Comparison of ENCODE assay signal across 1 cellular context in the genomic region with DNA sequence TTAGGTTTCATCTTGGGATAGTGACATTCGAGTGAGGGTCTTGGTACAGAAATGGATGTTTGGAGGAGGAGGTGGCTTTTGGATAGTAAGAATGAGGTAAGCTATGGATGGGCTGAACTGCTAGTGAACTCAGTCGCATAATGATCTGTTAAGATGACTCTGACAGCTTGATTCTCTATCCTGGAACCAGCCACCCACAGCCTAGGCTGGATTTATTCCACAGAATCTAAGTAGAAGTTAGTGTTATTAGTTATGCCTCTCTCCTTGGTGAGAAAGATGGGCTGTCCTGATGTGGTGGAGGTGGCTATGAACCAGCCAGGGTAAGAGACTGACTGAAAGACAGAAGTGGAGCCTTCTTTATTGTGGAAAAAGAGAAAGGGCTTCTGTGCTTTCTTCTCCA.
TF ChIP-seq lines count a peak whose summit lies in the region.

No MANE protein-coding gene starts in this region.

TF ChIP-seq in K562, 482 proteins besides CTCF, POLR2A, EP300 and RAD21:
- TF ChIP-seq KDM2B (CRISPR knock-in tag; IDR thresholded peaks at IDR 0.05) (no peak), KLF13 (tag; IDR thresholded peaks at IDR 0.05; ENCODE audit: borderline replicate concordance, low read depth) (no peak), ZFP1 (CRISPR knock-in tag; IDR thresholded peaks at IDR 0.05) (no peak), XRCC4 (IDR thresholded peaks at IDR 0.05; ENCODE audit: extremely low read depth, insufficient read depth, insufficient read length) (no peak), TSC22D4 (tag; IDR thresholded peaks at IDR 0.05) (no peak), ZNF589 (CRISPR knock-in tag; IDR thresholded peaks at IDR 0.05; ENCODE audit: low read depth) (no peak), ZNF75A (CRISPR knock-in tag; IDR thresholded peaks at IDR 0.05) (no peak), DMBX1 (CRISPR knock-in tag; IDR thresholded peaks at IDR 0.05; ENCODE audit: borderline replicate concordance) (no peak), KHSRP (IDR thresholded peaks at IDR 0.05) (no peak)
- TF ChIP-seq, protein P1, sequence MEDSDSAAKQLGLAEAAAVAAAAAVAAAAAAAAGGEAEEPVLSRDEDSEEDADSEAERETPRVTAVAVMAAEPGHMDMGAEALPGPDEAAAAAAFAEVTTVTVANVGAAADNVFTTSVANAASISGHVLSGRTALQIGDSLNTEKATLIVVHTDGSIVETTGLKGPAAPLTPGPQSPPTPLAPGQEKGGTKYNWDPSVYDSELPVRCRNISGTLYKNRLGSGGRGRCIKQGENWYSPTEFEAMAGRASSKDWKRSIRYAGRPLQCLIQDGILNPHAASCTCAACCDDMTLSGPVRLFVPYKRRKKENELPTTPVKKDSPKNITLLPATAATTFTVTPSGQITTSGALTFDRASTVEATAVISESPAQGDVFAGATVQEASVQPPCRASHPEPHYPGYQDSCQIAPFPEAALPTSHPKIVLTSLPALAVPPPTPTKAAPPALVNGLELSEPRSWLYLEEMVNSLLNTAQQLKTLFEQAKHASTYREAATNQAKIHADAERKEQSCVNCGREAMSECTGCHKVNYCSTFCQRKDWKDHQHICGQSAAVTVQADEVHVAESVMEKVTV (CRISPR knock-in tag; IDR thresholded peaks at IDR 0.05), result no peak
- TF ChIP-seq, protein P2, sequence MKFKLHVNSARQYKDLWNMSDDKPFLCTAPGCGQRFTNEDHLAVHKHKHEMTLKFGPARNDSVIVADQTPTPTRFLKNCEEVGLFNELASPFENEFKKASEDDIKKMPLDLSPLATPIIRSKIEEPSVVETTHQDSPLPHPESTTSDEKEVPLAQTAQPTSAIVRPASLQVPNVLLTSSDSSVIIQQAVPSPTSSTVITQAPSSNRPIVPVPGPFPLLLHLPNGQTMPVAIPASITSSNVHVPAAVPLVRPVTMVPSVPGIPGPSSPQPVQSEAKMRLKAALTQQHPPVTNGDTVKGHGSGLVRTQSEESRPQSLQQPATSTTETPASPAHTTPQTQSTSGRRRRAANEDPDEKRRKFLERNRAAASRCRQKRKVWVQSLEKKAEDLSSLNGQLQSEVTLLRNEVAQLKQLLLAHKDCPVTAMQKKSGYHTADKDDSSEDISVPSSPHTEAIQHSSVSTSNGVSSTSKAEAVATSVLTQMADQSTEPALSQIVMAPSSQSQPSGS (CRISPR knock-in tag; IDR thresholded peaks at IDR 0.05), result no peak
